In the genomic region with DNA sequence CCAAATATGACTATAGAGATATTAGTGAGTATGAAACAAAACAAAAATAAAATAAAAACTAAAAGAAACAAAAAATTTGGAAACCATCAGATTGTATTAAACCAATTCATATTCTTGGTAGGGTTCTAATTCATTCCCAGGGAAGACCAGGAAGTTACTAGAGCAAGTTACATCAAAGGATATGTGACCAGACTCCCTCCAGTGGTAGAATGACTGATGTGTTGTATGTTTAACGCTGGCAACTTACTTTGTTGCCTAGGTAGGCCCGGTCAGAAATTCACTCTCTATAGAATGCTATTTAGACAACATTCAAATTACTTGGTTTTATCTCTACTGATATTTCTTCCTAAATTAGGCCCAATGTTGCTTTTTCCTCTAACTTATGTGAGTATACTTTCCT, we compare ENCODE assay signal across 8 cellular contexts. TPM values are rescaled to one million over a fixed set of nuclear protein-coding genes. Genes with fewer than 3 reads are reported as not detected.
A peak's percentile ranks its signal among the peaks of the same experiment; 100 is the strongest.
DNase-seq lines count a peak whose midpoint lies in the region; ATAC-seq and TF ChIP-seq lines count a peak whose summit lies in the region.

No MANE protein-coding gene starts in this region.

- BruUV-seq in HCT116 (replicated peaks; lab: Mats Ljungman, UMichigan), result no TSS peak
- BruUV-seq in mammary epithelial cell (replicated peaks; lab: Mats Ljungman, UMichigan), result no TSS peak

- H3K79me2 ChIP-seq in DOHH2 (ENCODE audit: control insufficient read depth, low read length) (no peaks in the 10 kb centered on the region), HCT116 (ENCODE audit: insufficient read depth, low read length) (no peaks in the 10 kb centered on the region), mammary epithelial cell (ENCODE audit: insufficient read depth, low read length) (no peaks in the 10 kb centered on the region)

- H3K9ac ChIP-seq in HCT116 (ENCODE audit: low read length) (no peak overlapping the region), mammary epithelial cell (ENCODE audit: insufficient read depth, low read length) (no peak overlapping the region)

- POLR2A ChIA-PET in HCT116 (lab: Charles Lee), result interaction anchor here (0.8 kb wide), 1 partner anchor 171 kb away, joined by 3 read pairs; no protein-coding TSS in a partner anchor

- H3K4me3 ChIP-seq in DOHH2 (ENCODE audit: low read length), result no peak overlapping the region
- no peak overlapping the region for H3K4me3 ChIP-seq in HCT116 (replicated peaks in 1 of 2; ENCODE audit: low read depth in 1 of 2, low read length in 2 of 2)
- H3K4me3 ChIP-seq in mammary epithelial cell (replicated peaks in 1 of 3; ENCODE audit: insufficient read depth in 1 of 3, low read depth in 2 of 3, low read length in 3 of 3), result no peak overlapping the region
- H3K4me3 ChIP-seq in right lobe of liver, result no peak overlapping the region

- dilution Hi-C loops in mammary epithelial cell (cut with HindIII; ENCODE audit: low sequenced_read_pairs), result no loop called here

- TF ChIP-seq CTCF in DOHH2 (IDR thresholded peaks at IDR 0.05; ENCODE audit: low read depth, low read length, poor library complexity, severe bottlenecking) (peak; percentile 57), HCT116 (IDR thresholded peaks at IDR 0.05 in 2 of 3, conservative IDR thresholded peaks at IDR 0.05 in 1 of 3; ENCODE audit: borderline replicate concordance in 1 of 3, insufficient read depth in 1 of 3, low read depth in 2 of 3, low read length in 2 of 3) (peak; percentile 46 to 69 (median 55); a peak in 5 of 6 replicates), mammary epithelial cell (conservative IDR thresholded peaks at IDR 0.05 in 1 of 2, IDR thresholded peaks at IDR 0.05 in 1 of 2; ENCODE audit: extremely low read depth in 1 of 2, insufficient read depth in 1 of 2, low read depth in 1 of 2, low read length in 2 of 2) (peak; percentile 58 to 72), right lobe of liver (IDR thresholded peaks at IDR 0.05) (peak; percentile 58 to 73 (median 70))

- WGBS in mammary epithelial cell (ENCODE audit: low coverage, missing lambda C conversion rate), result 0% methylated on average over 2 of the region's 2 CpGs
- WGBS in right lobe of liver (ENCODE audit: insufficient coverage, low coverage, low lambda C conversion rate, missing lambda C conversion rate), result 3% methylated on average over 2 of the region's 2 CpGs

- no peak overlapping the region for H3K4me2 ChIP-seq in DOHH2 (ENCODE audit: low read length)
- H3K4me2 ChIP-seq in HCT116 (ENCODE audit: low read length), result no peak overlapping the region
- no peak overlapping the region for H3K4me2 ChIP-seq in mammary epithelial cell (ENCODE audit: insufficient read depth, low read depth, low read length)

- H4K20me1 ChIP-seq in DOHH2 (ENCODE audit: control insufficient read depth, insufficient read depth, low read depth, low read length) (no peaks in the 10 kb centered on the region), HCT116 (ENCODE audit: insufficient read depth) (no peaks in the 10 kb centered on the region; the same call in 1 of the 2 replicates), mammary epithelial cell (ENCODE audit: insufficient read depth, low read length) (no peaks in the 10 kb centered on the region)

- peaks cover 7% of the 10 kb centered on the region for H3K27me3 Mint-ChIP-seq in activated T-helper 17 cell treated with anti-CD3 and anti-CD28 coated beads, Interleukin-2, amount 50 U/mL, for 72 hours

- H3K36me3 Mint-ChIP-seq in activated T-helper 17 cell treated with anti-CD3 and anti-CD28 coated beads, Interleukin-2, amount 50 U/mL, for 72 hours (ENCODE audit: low read depth), result no peaks in the 10 kb centered on the region

- no peak overlapping the region for H3K27ac Mint-ChIP-seq in activated T-helper 17 cell treated with anti-CD3 and anti-CD28 coated beads, Interleukin-2, amount 50 U/mL, for 72 hours

- CTCF ChIA-PET in HCT116 (lab: Charles Lee), result interaction anchor here (1.0 kb wide), 1 partner anchor 362 kb away, joined by 3 read pairs; no protein-coding TSS in a partner anchor
- CTCF ChIA-PET in mammary epithelial cell (lab: Charles Lee; ENCODE audit: low non-redundant PET), result no interaction called here

- no peak overlapping the region for H3K4me3 Mint-ChIP-seq in activated T-helper 17 cell treated with anti-CD3 and anti-CD28 coated beads, Interleukin-2, amount 50 U/mL, for 72 hours

- intact Hi-C loops in HCT116 (cut with micrococcal nuclease) (loop anchor here (1.0 kb wide), 2 partner anchors 229 to 399 kb away; no protein-coding TSS in a partner anchor), mammary epithelial cell (cut with micrococcal nuclease) (loop anchor here (1.0 to 2.0 kb wide), 3 partner anchors 229 to 651 kb away; no protein-coding TSS in a partner anchor), right lobe of liver (cut with DNase I) (no loop called here)

- peaks cover 5% of the 10 kb centered on the region for H3K9me3 Mint-ChIP-seq in activated T-helper 17 cell treated with anti-CD3 and anti-CD28 coated beads, Interleukin-2, amount 50 U/mL, for 72 hours

- ATAC-seq in HCT116, result peak; percentile 91
- peak; percentile 87 to 93 (median 90) for ATAC-seq in right lobe of liver
- ATAC-seq in activated T-helper 17 cell treated with anti-CD3 and anti-CD28 coated beads, Interleukin-2, amount 50 U/mL, for 72 hours (replicated peaks), result no peak

- H3K4me1 ChIP-seq in DOHH2 (ENCODE audit: control insufficient read depth, low read length) (no peaks in the 10 kb centered on the region), HCT116 (ENCODE audit: control insufficient read depth in 1 of 2, insufficient read depth in 2 of 2, low read length in 2 of 2) (no peaks in the 10 kb centered on the region), mammary epithelial cell (ENCODE audit: insufficient read depth, low read length) (peaks cover 8% of the 10 kb centered on the region), right lobe of liver (no peaks in the 10 kb centered on the region)

- H3K9me3 ChIP-seq in DOHH2 (ENCODE audit: control insufficient read depth, insufficient read depth, low read length), result peaks cover 3% of the 10 kb centered on the region; the same call in 1 of the 2 replicates
- no peaks in the 10 kb centered on the region for H3K9me3 ChIP-seq in HCT116 (ENCODE audit: control insufficient read depth in 1 of 2, insufficient read depth in 1 of 2, low read depth in 1 of 2, low read length in 2 of 2)
- no peaks in the 10 kb centered on the region for H3K9me3 ChIP-seq in mammary epithelial cell (replicated peaks; ENCODE audit: insufficient read depth, low read length)
- H3K9me3 ChIP-seq in right lobe of liver, result no peaks in the 10 kb centered on the region

- in situ Hi-C loops in mammary epithelial cell (cut with MboI; ENCODE audit: low sequenced_read_pairs in 2 of 2), result loop anchor here in 1 of 2 donors (25.0 kb wide), 1 partner anchor 394 kb away; no protein-coding TSS in a partner anchor

- H3K9me2 ChIP-seq in DOHH2 (replicated peaks; ENCODE audit: control insufficient read depth, low read length) (no peaks in the 10 kb centered on the region), HCT116 (ENCODE audit: insufficient read depth) (no peaks in the 10 kb centered on the region)

- no peak overlapping the region for H2AFZ ChIP-seq in HCT116 (ENCODE audit: low read depth, low read length, poor library complexity, severe bottlenecking)
- H2AFZ ChIP-seq in mammary epithelial cell (ENCODE audit: low read depth, low read length), result no peak overlapping the region

- TF ChIP-seq POLR2A in HCT116 (IDR thresholded peaks at IDR 0.05; ENCODE audit: borderline replicate concordance, extremely low read depth, insufficient read depth, insufficient read length) (no peak), right lobe of liver (IDR thresholded peaks at IDR 0.05) (no peak)

- H3K27me3 ChIP-seq in DOHH2 (ENCODE audit: control insufficient read depth, low read length) (no peaks in the 10 kb centered on the region), HCT116 (ENCODE audit: insufficient read depth, low read length) (no peaks in the 10 kb centered on the region), mammary epithelial cell (ENCODE audit: insufficient read depth, low read length) (peaks cover 2% of the 10 kb centered on the region), right lobe of liver (no peaks in the 10 kb centered on the region)

- RAD21 ChIA-PET in HCT116 (lab: Charles Lee; ENCODE audit: low non-redundant PET in 1 of 2, low total read pairs in 2 of 2, uncharacterized antibody in 2 of 2, unreplicated experiment in 2 of 2), result no interaction called here

- TF ChIP-seq RAD21 in HCT116 (IDR thresholded peaks at IDR 0.05; ENCODE audit: low read depth), result peak; percentile 69

- DNase-seq in HCT116 (ENCODE audit: low read depth, low spot score) (peak; percentile 50), NCI-H2227 (lab: John Stamatoyannopoulos, UW; ENCODE audit: unreplicated experiment) (peak; percentile 64), mammary epithelial cell (peak; percentile 47), right lobe of liver (no peak), T-helper 1 cell (no peak)
- no peak for DNase-seq in stimulated activated CD4-positive, alpha-beta T cell treated with anti-CD3 and anti-CD28 coated beads, Interleukin-2, amount 100 ng/mL, for 24 hours

- H3K36me3 ChIP-seq in DOHH2 (ENCODE audit: control insufficient read depth, low read length) (no peaks in the 10 kb centered on the region), HCT116 (ENCODE audit: control insufficient read depth in 1 of 2, insufficient read depth in 2 of 2, low read length in 2 of 2) (no peaks in the 10 kb centered on the region), mammary epithelial cell (ENCODE audit: insufficient read depth, low read length) (no peaks in the 10 kb centered on the region), right lobe of liver (no peaks in the 10 kb centered on the region)

- H3K4me1 Mint-ChIP-seq in activated T-helper 17 cell treated with anti-CD3 and anti-CD28 coated beads, Interleukin-2, amount 50 U/mL, for 72 hours, result peaks cover 5% of the 10 kb centered on the region

- no peaks in the 10 kb centered on the region for H3F3A ChIP-seq in DOHH2 (ENCODE audit: control insufficient read depth, insufficient read depth)

- H3K27ac ChIP-seq in DOHH2 (ENCODE audit: low read depth, low read length) (no peak overlapping the region), HCT116 (ENCODE audit: low read depth, low read length) (no peak overlapping the region), mammary epithelial cell (ENCODE audit: insufficient read depth, low read depth, low read length) (no peak overlapping the region), right lobe of liver (no peak overlapping the region)

TF ChIP-seq in HCT116, 20 proteins besides CTCF, POLR2A, EP300 and RAD21 (continues in another document):
- TF ChIP-seq SRF (IDR thresholded peaks at IDR 0.05; ENCODE audit: low read depth) (no peak), CEBPB (IDR thresholded peaks at IDR 0.05; ENCODE audit: low read depth) (no peak), POLR2AphosphoS5 (IDR thresholded peaks at IDR 0.05; ENCODE audit: low read depth, low read length) (no peak)
- TF ChIP-seq, protein P1, sequence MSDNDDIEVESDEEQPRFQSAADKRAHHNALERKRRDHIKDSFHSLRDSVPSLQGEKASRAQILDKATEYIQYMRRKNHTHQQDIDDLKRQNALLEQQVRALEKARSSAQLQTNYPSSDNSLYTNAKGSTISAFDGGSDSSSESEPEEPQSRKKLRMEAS (IDR thresholded peaks at IDR 0.05), result no peak

RNA-seq across cellular contexts. Expression of a gene that starts 5.2 kb away (rescaled TPM):
- not detected for total RNA-seq in HCT116 (2021; ENCODE audit: unreplicated experiment)
- polyA plus RNA-seq in HCT116 (2012), result not detected in 2 replicates
- under 1 TPM; 0.07 to 0.17 TPM for total RNA-seq in mammary epithelial cell
- 0.27 TPM for polyA plus RNA-seq in mammary epithelial cell
- not detected for polyA minus RNA-seq in mammary epithelial cell
- under 1 TPM; 0.49 to 1.00 (median 0.75) TPM for total RNA-seq in right lobe of liver
- total RNA-seq in activated T-helper 17 cell treated with anti-CD3 and anti-CD28 coated beads, Interleukin-2, amount 50 U/mL, for 72 hours, result not detected

Comparison
In these comparisons a context has a peak if more than half of its experiments do, and no peak if none do; other contexts are left out.
1. DNase-seq: peak in HCT116 (single experiment), NCI-H2227 (single experiment) and mammary epithelial cell (single experiment); none in right lobe of liver (0 of 3), T-helper 1 cell (0 of 5) and stimulated activated CD4-positive, alpha-beta T cell treated with anti-CD3 and anti-CD28 coated beads, Interleukin-2, amount 100 ng/mL, for 24 hours (0 of 2).
2. intact Hi-C loops: an anchor here in HCT116 (1.0 kb wide) and mammary epithelial cell (1.0 to 2.0 kb wide); none called in right lobe of liver.
3. Peak in every context shown above with its lines, with median percentiles within 50 percentile points of each other: CTCF ChIP-seq.